In genomic region chr1:61140778-61141177, GRCh38 we compare ENCODE assay signal across 12 cellular contexts. TPM values are rescaled to one million over a fixed set of nuclear protein-coding genes. Genes with fewer than 3 reads are reported as not detected.
DNase-seq lines count a peak whose midpoint lies in the region; ATAC-seq and TF ChIP-seq lines count a peak whose summit lies in the region.
"Had no signal": no experiment of that assay in that cellular context is flagged by ENCODE, and none has a peak within 500 bp of the region (broad histone marks: within the 10 kb centered on the region; RNA-seq: fewer than 3 reads in every experiment).

No MANE protein-coding gene starts in this region.

- no peaks in the 10 kb centered on the region for H4K20me1 ChIP-seq in MM.1S (ENCODE audit: insufficient read depth, low read length)
- no peaks in the 10 kb centered on the region for H4K20me1 ChIP-seq in mammary epithelial cell (ENCODE audit: insufficient read depth, low read length)

- no peak overlapping the region for H3K9ac ChIP-seq in MM.1S (ENCODE audit: low read length)
- no peak overlapping the region for H3K9ac ChIP-seq in mammary epithelial cell (ENCODE audit: insufficient read depth, low read length)

- no peak overlapping the region for H3K4me3 Mint-ChIP-seq in nephron
- no peak overlapping the region for H3K4me3 Mint-ChIP-seq in activated CD8-positive, alpha-beta T cell treated with anti-CD3 and anti-CD28 coated beads, Interleukin-2, amount 10 ng/mL, durations not matched to agents 7 days and 5 days
- H3K4me3 Mint-ChIP-seq: activated T-helper 17 cell treated with anti-CD3 and anti-CD28 coated beads, Interleukin-2, amount 50 U/mL, for 72 hours had no signal

- H3K4me1 Mint-ChIP-seq in nephron: peaks cover 67% of the 10 kb centered on the region
- peaks cover 3% of the 10 kb centered on the region for H3K4me1 Mint-ChIP-seq in activated CD8-positive, alpha-beta T cell treated with anti-CD3 and anti-CD28 coated beads, Interleukin-2, amount 10 ng/mL, durations not matched to agents 7 days and 5 days (ENCODE audit: low read depth)
- H3K4me1 Mint-ChIP-seq: activated T-helper 17 cell treated with anti-CD3 and anti-CD28 coated beads, Interleukin-2, amount 50 U/mL, for 72 hours had no signal

- H3K9me3 Mint-ChIP-seq in nephron: no peaks in the 10 kb centered on the region
- H3K9me3 Mint-ChIP-seq in activated CD8-positive, alpha-beta T cell treated with anti-CD3 and anti-CD28 coated beads, Interleukin-2, amount 10 ng/mL, durations not matched to agents 7 days and 5 days (ENCODE audit: insufficient read depth): no peaks in the 10 kb centered on the region
- H3K9me3 Mint-ChIP-seq: activated T-helper 17 cell treated with anti-CD3 and anti-CD28 coated beads, Interleukin-2, amount 50 U/mL, for 72 hours had no signal

- CTCF ChIA-PET in A673 (lab: Charles Lee): interaction anchor here (0.6 kb wide), 1 partner anchor 667 kb away, joined by 10 read pairs; no protein-coding TSS in a partner anchor
- CTCF ChIA-PET in mammary epithelial cell (lab: Charles Lee; ENCODE audit: low non-redundant PET): no interaction called here
- CTCF ChIA-PET in activated CD8-positive, alpha-beta T cell treated with anti-CD3 and anti-CD28 coated beads, Interleukin-2, amount 10 ng/mL, durations not matched to agents 7 days and 5 days (lab: Charles Lee): interaction anchor here (0.9 kb wide), 1 partner anchor 91 kb away, joined by 4 read pairs; no protein-coding TSS in a partner anchor

- H3K36me3 ChIP-seq in A673 (ENCODE audit: insufficient read depth, low read length, poor library complexity, severe bottlenecking): no peaks in the 10 kb centered on the region
- H3K36me3 ChIP-seq in MM.1S (replicated peaks; ENCODE audit: insufficient read depth, low read length): no peaks in the 10 kb centered on the region
- H3K36me3 ChIP-seq in mammary epithelial cell (ENCODE audit: insufficient read depth, low read length): no peaks in the 10 kb centered on the region

- peak overlapping the region in 2 of 3 experiments; percentile 48 to 72 for H3K27ac Mint-ChIP-seq in nephron
- H3K27ac Mint-ChIP-seq in activated CD8-positive, alpha-beta T cell treated with anti-CD3 and anti-CD28 coated beads, Interleukin-2, amount 10 ng/mL, durations not matched to agents 7 days and 5 days: no peak overlapping the region
- H3K27ac Mint-ChIP-seq: activated T-helper 17 cell treated with anti-CD3 and anti-CD28 coated beads, Interleukin-2, amount 50 U/mL, for 72 hours had no signal

- 33% methylated on average over 3 of the region's 3 CpGs for WGBS in mammary epithelial cell (ENCODE audit: low coverage, missing lambda C conversion rate)

- dilution Hi-C loops in mammary epithelial cell (cut with HindIII; ENCODE audit: low sequenced_read_pairs): no loop called here

- no peak overlapping the region for H3K4me3 ChIP-seq in A673 (ENCODE audit: low read depth, low read length, poor library complexity, severe bottlenecking)
- H3K4me3 ChIP-seq in MM.1S (ENCODE audit: low read length): no peak overlapping the region
- H3K4me3 ChIP-seq in mammary epithelial cell (replicated peaks in 1 of 3; ENCODE audit: insufficient read depth in 1 of 3, low read depth in 2 of 3, low read length in 3 of 3): no peak overlapping the region

- H2AFZ ChIP-seq in MM.1S (ENCODE audit: low read length) (no peak overlapping the region), mammary epithelial cell (ENCODE audit: low read depth, low read length) (no peak overlapping the region)

- no peak overlapping the region for H3K4me2 ChIP-seq in MM.1S (ENCODE audit: low read depth, low read length)
- peak overlapping the region; percentile 51 for H3K4me2 ChIP-seq in mammary epithelial cell (ENCODE audit: insufficient read depth, low read depth, low read length)

- POLR2A ChIA-PET in A673 (lab: Charles Lee; ENCODE audit: low non-redundant PET): no interaction called here
- POLR2A ChIA-PET in activated CD8-positive, alpha-beta T cell treated with anti-CD3 and anti-CD28 coated beads, Interleukin-2, amount 10 ng/mL, durations not matched to agents 7 days and 5 days (lab: Charles Lee): no interaction called here

- DNase-seq in A673 (ENCODE audit: low spot score) (no peak), MM.1S (peak; percentile 16), mammary epithelial cell (no peak), C1 segment of cervical spinal cord (lab: John Stamatoyannopoulos, UW) (no peak), midbrain (lab: John Stamatoyannopoulos, UW) (no peak), NCI-H69 (lab: John Stamatoyannopoulos, UW) (no peak)
- no peak for DNase-seq in activated CD8-positive, alpha-beta T cell treated with anti-CD3 and anti-CD28 coated beads, Interleukin-2, amount 10 ng/mL, durations not matched to agents 7 days and 5 days
- DNase-seq: left cardiac atrium, NCI-H2081 had no signal

- intact Hi-C loops in A673 (cut with micrococcal nuclease; ENCODE audit: unreplicated experiment): no loop called here
- intact Hi-C loops in mammary epithelial cell (cut with micrococcal nuclease): loop anchor here (1.0 to 5.0 kb wide), 5 partner anchors 62 to 312 kb away; no protein-coding TSS in a partner anchor

- in situ Hi-C loops in mammary epithelial cell (cut with MboI; ENCODE audit: low sequenced_read_pairs in 2 of 2): no loop called here

- H3K9me3 ChIP-seq in A673 (ENCODE audit: low read depth, low read length, poor library complexity, severe bottlenecking) (no peaks in the 10 kb centered on the region), MM.1S (replicated peaks; ENCODE audit: insufficient read depth, low read length) (no peaks in the 10 kb centered on the region), mammary epithelial cell (replicated peaks; ENCODE audit: insufficient read depth, low read length) (no peaks in the 10 kb centered on the region)

- no peaks in the 10 kb centered on the region for H3K27me3 ChIP-seq in A673 (replicated peaks; ENCODE audit: insufficient read depth, low read depth, low read length, poor library complexity)
- no peaks in the 10 kb centered on the region for H3K27me3 ChIP-seq in MM.1S (replicated peaks; ENCODE audit: insufficient read depth, low read length)
- H3K27me3 ChIP-seq in mammary epithelial cell (ENCODE audit: insufficient read depth, low read length): no peaks in the 10 kb centered on the region

- no TSS peak for BruUV-seq in A673 (replicated peaks; lab: Mats Ljungman, UMichigan)
- no TSS peak for BruUV-seq in mammary epithelial cell (replicated peaks; lab: Mats Ljungman, UMichigan)

- no peak for ATAC-seq in activated CD8-positive, alpha-beta T cell treated with anti-CD3 and anti-CD28 coated beads, Interleukin-2, amount 10 ng/mL, durations not matched to agents 7 days and 5 days
- ATAC-seq: activated T-helper 17 cell treated with anti-CD3 and anti-CD28 coated beads, Interleukin-2, amount 50 U/mL, for 72 hours had no signal

- TF ChIP-seq CTCF in A673 (conservative IDR thresholded peaks at IDR 0.05; ENCODE audit: low read depth, low read length) (no peak), MM.1S (IDR thresholded peaks at IDR 0.05; ENCODE audit: low read length) (no peak), mammary epithelial cell (conservative IDR thresholded peaks at IDR 0.05 in 1 of 2, IDR thresholded peaks at IDR 0.05 in 1 of 2; ENCODE audit: extremely low read depth in 1 of 2, insufficient read depth in 1 of 2, low read depth in 1 of 2, low read length in 2 of 2) (no peak), nephron (IDR thresholded peaks at IDR 0.05; ENCODE audit: unreplicated experiment in 3 of 3) (no peak)

- H3K4me1 ChIP-seq in A673 (ENCODE audit: insufficient read depth, low read length, poor library complexity, severe bottlenecking): peaks cover 71% of the 10 kb centered on the region
- H3K4me1 ChIP-seq in MM.1S (ENCODE audit: low read length): no peaks in the 10 kb centered on the region
- peaks cover 42% of the 10 kb centered on the region for H3K4me1 ChIP-seq in mammary epithelial cell (ENCODE audit: insufficient read depth, low read length)

- H3K27ac ChIP-seq in A673 (ENCODE audit: low read depth, low read length, poor library complexity, severe bottlenecking): peak overlapping the region; percentile 59
- no peak overlapping the region for H3K27ac ChIP-seq in MM.1S (ENCODE audit: low read length)
- peak overlapping the region; percentile 77 for H3K27ac ChIP-seq in mammary epithelial cell (ENCODE audit: insufficient read depth, low read depth, low read length)
- H3K27ac ChIP-seq: RWPE1 had no signal

- peaks cover 30% of the 10 kb centered on the region for H3K36me3 Mint-ChIP-seq in nephron (ENCODE audit: low read depth)
- no peaks in the 10 kb centered on the region for H3K36me3 Mint-ChIP-seq in activated CD8-positive, alpha-beta T cell treated with anti-CD3 and anti-CD28 coated beads, Interleukin-2, amount 10 ng/mL, durations not matched to agents 7 days and 5 days (ENCODE audit: low read depth)

- H3K79me2 ChIP-seq in MM.1S (ENCODE audit: low read length): no peaks in the 10 kb centered on the region
- H3K79me2 ChIP-seq in mammary epithelial cell (ENCODE audit: insufficient read depth, low read length): peaks cover 20% of the 10 kb centered on the region

- H3F3A ChIP-seq in MM.1S (ENCODE audit: insufficient read depth, low read length): no peaks in the 10 kb centered on the region

- H3K9me2 ChIP-seq in MM.1S (replicated peaks; ENCODE audit: insufficient read depth, low read length): no peaks in the 10 kb centered on the region

- H3K27me3 Mint-ChIP-seq in nephron (ENCODE audit: low read depth): peaks cover 17% of the 10 kb centered on the region
- peaks cover 4% of the 10 kb centered on the region for H3K27me3 Mint-ChIP-seq in activated CD8-positive, alpha-beta T cell treated with anti-CD3 and anti-CD28 coated beads, Interleukin-2, amount 10 ng/mL, durations not matched to agents 7 days and 5 days (ENCODE audit: low read depth)
- H3K27me3 Mint-ChIP-seq: activated T-helper 17 cell treated with anti-CD3 and anti-CD28 coated beads, Interleukin-2, amount 50 U/mL, for 72 hours had no signal

RNA-seq across cellular contexts. Expression of gene NFIA, which starts 58.4 kb away (rescaled TPM):
- total RNA-seq in A673 (2021) (65.4 and 67.1 TPM in 2 replicates), mammary epithelial cell (10 to 100 TPM in 1 of 2 donors, 1 to 10 TPM in 1; 8.7 to 33.2 TPM)
- polyA plus RNA-seq in mammary epithelial cell: 27.8 TPM
- polyA minus RNA-seq in mammary epithelial cell: 49.5 TPM
- total RNA-seq in activated CD8-positive, alpha-beta T cell treated with anti-CD3 and anti-CD28 coated beads, Interleukin-2, amount 10 ng/mL, durations not matched to agents 7 days and 5 days: under 1 TPM; 0.66 to 0.78 TPM

Comparison
In these comparisons a context has a peak if more than half of its experiments do, and no peak if none do; other contexts are left out.
1. RNA of gene NFIA, which starts 58.4 kb away (total RNA-seq): 65.4 to 67.1 TPM in A673 and 8.7 to 33.2 TPM in mammary epithelial cell; 0.66 to 0.78 TPM in activated CD8-positive, alpha-beta T cell treated with anti-CD3 and anti-CD28 coated beads, Interleukin-2, amount 10 ng/mL, durations not matched to agents 7 days and 5 days; every median in the first group is over 4 times any median in the second.